Comparison of ENCODE assay signal across 22 cellular contexts in the genomic region with DNA sequence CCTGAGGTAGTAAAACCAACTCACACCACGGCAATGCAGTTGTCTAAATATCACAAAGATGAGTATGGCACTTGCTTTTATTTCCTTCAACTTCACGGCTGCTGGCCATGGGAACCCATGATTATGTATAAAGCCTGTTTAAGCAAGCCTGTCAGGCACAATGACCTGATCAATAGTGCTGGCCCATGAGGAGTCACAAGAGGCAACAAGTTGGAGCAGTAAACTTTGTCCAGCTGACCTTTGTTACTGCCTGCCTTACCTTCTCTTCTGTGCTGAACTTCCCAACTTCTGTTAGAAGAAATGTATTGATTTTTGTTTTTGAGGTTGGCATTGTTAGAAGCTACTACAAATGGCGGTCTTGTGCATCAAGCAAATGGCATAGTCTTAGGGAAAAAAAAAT.
"Had no signal": no experiment of that assay in that cellular context is flagged by ENCODE, and none has a peak within 500 bp of the region (broad histone marks: within the 10 kb centered on the region; RNA-seq: fewer than 3 reads in every experiment).

No MANE protein-coding gene starts in this region.

- H3K9ac ChIP-seq: KMS-11 had no signal

- H3K27me3 ChIP-seq: SJSA1 had no signal

- DNase-seq: NCI-H1092, NCI-H1105 treated with DMSO at 0.1 percent for 48 hours, NCI-H1417 treated with DMSO at 0.1 percent for 48 hours, NCI-H146, NCI-H187, NCI-H2029, NCI-H2081 treated with DMSO at 0.1 percent for 48 hours, NCI-H2171, NCI-H226, NCI-H446, NCI-H510A, NCI-H524 treated with DMSO at 0.1 percent for 48 hours, NCI-H69, NCI-H774, Right ventricle myocardium superior, RPMI8226, SIG-M5 had no signal

- H3K4me3 Mint-ChIP-seq: IgD-negative memory B cell had no signal

- H3K27me3 Mint-ChIP-seq: IgD-negative memory B cell had no signal

- H3K4me3 ChIP-seq: K562, SJSA1, SK-N-MC had no signal

- H3K9me3 ChIP-seq: SJSA1 had no signal

- ATAC-seq: K562 had no signal

- H3K9me3 Mint-ChIP-seq: IgD-negative memory B cell had no signal

- H3K27ac ChIP-seq: KMS-11, SJSA1, SK-N-MC had no signal

- H3K4me2 ChIP-seq: KMS-11 had no signal

- FAIRE-seq: K562 had no signal

- H3K27ac Mint-ChIP-seq: IgD-negative memory B cell had no signal

- H3K36me3 ChIP-seq: SJSA1 had no signal

- H3K4me1 ChIP-seq: SJSA1 had no signal
